In genomic region chr5:173625261-173625660, GRCh38 we compare ENCODE assay signal across 28 cellular contexts. TPM values are rescaled to one million over a fixed set of nuclear protein-coding genes. Genes with fewer than 3 reads are reported as not detected.
DNase-seq lines count a peak whose midpoint lies in the region; ATAC-seq, FAIRE-seq and TF ChIP-seq lines count a peak whose summit lies in the region.
"Had no signal": no experiment of that assay in that cellular context is flagged by ENCODE, and none has a peak within 500 bp of the region (broad histone marks: within the 10 kb centered on the region; RNA-seq: fewer than 3 reads in every experiment).

No MANE protein-coding gene starts in this region.

- H3K36me3 Mint-ChIP-seq in brain (no peaks in the 10 kb centered on the region), osteocyte (ENCODE audit: unreplicated experiment) (no peaks in the 10 kb centered on the region)
- no peaks in the 10 kb centered on the region for H3K36me3 Mint-ChIP-seq in activated CD4-positive, alpha-beta memory T cell treated with anti-CD3 and anti-CD28 coated beads for 36 hours
- H3K36me3 Mint-ChIP-seq: naive thymus-derived CD4-positive, alpha-beta T cell had no signal

- no peak overlapping the region for H3K9ac ChIP-seq in HepG2 (ENCODE audit: insufficient read depth, low read depth, low read length)
- H3K9ac ChIP-seq: BLaER1 had no signal

- no peak overlapping the region for H2AFZ ChIP-seq in HepG2 (ENCODE audit: low read length)

- H3K27me3 ChIP-seq in HepG2 (ENCODE audit: control insufficient read depth in 1 of 2, insufficient read depth in 2 of 2, low read length in 2 of 2) = peaks cover 0 to 1% of the 10 kb centered on the region in 2 experiments; a peak in 2 of 5 replicates
- no peaks in the 10 kb centered on the region for H3K27me3 ChIP-seq in right lobe of liver
- H3K27me3 ChIP-seq: BLaER1, cardiac muscle cell, heart left ventricle, pancreas, Peyer's patch, SJSA1 had no signal

- POLR2A ChIA-PET in HepG2 (lab: Yijun Ruan, JAX) = no interaction called here
- POLR2A ChIA-PET in activated CD4-positive, alpha-beta memory T cell treated with anti-CD3 and anti-CD28 coated beads for 36 hours (lab: Charles Lee) = no interaction called here

- H4K20me1 ChIP-seq in HepG2 (ENCODE audit: insufficient read depth, low read length) = no peaks in the 10 kb centered on the region
- H4K20me1 ChIP-seq: BLaER1 had no signal

- no peaks in the 10 kb centered on the region for H3K79me2 ChIP-seq in HepG2 (ENCODE audit: insufficient read depth, low read length)

- TF ChIP-seq CTCF in HepG2 (CRISPR knock-in tag; IDR thresholded peaks at IDR 0.05) (no peak), right lobe of liver (IDR thresholded peaks at IDR 0.05) (no peak), brain (conservative IDR thresholded peaks at IDR 0.05) (no peak), osteocyte (IDR thresholded peaks at IDR 0.05) (no peak)

- 21% methylated on average over 3 of the region's 3 CpGs for WGBS in HepG2 (ENCODE audit: low lambda C conversion rate)
- WGBS in right lobe of liver (ENCODE audit: insufficient coverage, low coverage, low lambda C conversion rate, missing lambda C conversion rate) = 89% methylated on average over 3 of the region's 3 CpGs

- in situ Hi-C loops in HepG2 (cut with HindIII; ENCODE audit: extremely low pct_ligation_motif_present, low pct_unique_long_range_greater_than_20kb) = no loop called here

- no peak for TF ChIP-seq RAD21 in HepG2 (CRISPR knock-in tag; IDR thresholded peaks at IDR 0.05)

- CTCF ChIA-PET in HepG2 (lab: Yijun Ruan, JAX; ENCODE audit: low intra/inter-chr PET ratio, low total read pairs) = no interaction called here
- CTCF ChIA-PET in activated CD4-positive, alpha-beta memory T cell treated with anti-CD3 and anti-CD28 coated beads for 36 hours (lab: Charles Lee) = interaction anchor here (0.8 kb wide), 1 partner anchor 687 kb away, joined by 3 read pairs; no protein-coding TSS in a partner anchor

- H3K4me3 ChIP-seq in HepG2 (replicated peaks in 1 of 3; ENCODE audit: insufficient read depth in 1 of 3, low read depth in 2 of 3, low read length in 3 of 3) (no peak overlapping the region; a peak in 1 of 6 replicates), right lobe of liver (no peak overlapping the region)
- H3K4me3 ChIP-seq: BLaER1, cardiac muscle cell, heart left ventricle, pancreas, Peyer's patch, SJSA1 had no signal

- peaks cover 7% of the 10 kb centered on the region for H3K27me3 Mint-ChIP-seq in brain
- H3K27me3 Mint-ChIP-seq in osteocyte (ENCODE audit: unreplicated experiment) = peaks cover 9% of the 10 kb centered on the region
- peaks cover 1% of the 10 kb centered on the region for H3K27me3 Mint-ChIP-seq in activated CD4-positive, alpha-beta memory T cell treated with anti-CD3 and anti-CD28 coated beads for 36 hours

- ATAC-seq in HepG2 = no peak
- ATAC-seq in right lobe of liver = no peak
- no peak for ATAC-seq in GM19463 (IDR thresholded peaks at IDR 0.05; ENCODE audit: unreplicated experiment)
- ATAC-seq: activated T-cell treated with anti-CD3 and anti-CD28 coated beads, Interleukin-2, amount 50 U/mL, for 4 hours; naive thymus-derived CD4-positive, alpha-beta T cell; sciatic nerve had no signal

- H3K4me2 ChIP-seq in HepG2 (ENCODE audit: low read depth, low read length) = peak overlapping the region; percentile 52
- H3K4me2 ChIP-seq: BLaER1 had no signal

- TF ChIP-seq EP300 in HepG2 (IDR thresholded peaks at IDR 0.05; ENCODE audit: low read depth in 2 of 2, low read length in 2 of 2) (no peak), HepG2 (CRISPR knock-in tag; IDR thresholded peaks at IDR 0.05; ENCODE audit: borderline replicate concordance) (no peak)

- H3K4me3 Mint-ChIP-seq in brain = no peak overlapping the region
- no peak overlapping the region for H3K4me3 Mint-ChIP-seq in osteocyte (ENCODE audit: unreplicated experiment)
- H3K4me3 Mint-ChIP-seq in activated CD4-positive, alpha-beta memory T cell treated with anti-CD3 and anti-CD28 coated beads for 36 hours = no peak overlapping the region
- H3K4me3 Mint-ChIP-seq: activated T-cell treated with anti-CD3 and anti-CD28 coated beads, Interleukin-2, amount 50 U/mL, for 4 hours; naive thymus-derived CD4-positive, alpha-beta T cell; T-helper 1 cell treated with Interleukin-12 subunit alpha and Interleukin-12 subunit beta and Interleukin-4 antibody, amounts not matched to agents 30 μg/mL and 1 μg/mL, for 36 hours had no signal

- peaks cover 0 to 7% (median 0%) of the 10 kb centered on the region in 5 experiments for H3K9me3 Mint-ChIP-seq in brain
- no peaks in the 10 kb centered on the region for H3K9me3 Mint-ChIP-seq in osteocyte (ENCODE audit: unreplicated experiment)
- no peaks in the 10 kb centered on the region for H3K9me3 Mint-ChIP-seq in activated CD4-positive, alpha-beta memory T cell treated with anti-CD3 and anti-CD28 coated beads for 36 hours
- H3K9me3 Mint-ChIP-seq: activated T-cell treated with anti-CD3 and anti-CD28 coated beads, Interleukin-2, amount 50 U/mL, for 4 hours; naive thymus-derived CD4-positive, alpha-beta T cell; T-helper 1 cell treated with Interleukin-12 subunit alpha and Interleukin-12 subunit beta and Interleukin-4 antibody, amounts not matched to agents 30 μg/mL and 1 μg/mL, for 36 hours had no signal

- peaks cover 87% of the 10 kb centered on the region for H3K4me1 ChIP-seq in HepG2 (ENCODE audit: insufficient read depth, low read length)
- H3K4me1 ChIP-seq in right lobe of liver = peaks cover 0 to 23% (median 8%) of the 10 kb centered on the region in 4 donors
- H3K4me1 ChIP-seq: BLaER1, pancreas, Peyer's patch, SJSA1 had no signal

- intact Hi-C loops in HepG2 (cut with micrococcal nuclease; ENCODE audit: unreplicated experiment) = no loop called here
- intact Hi-C loops in right lobe of liver (cut with DNase I) = loop anchor here in 1 of 2 donors (10.0 kb wide), 1 partner anchor 200 kb away; no protein-coding TSS in a partner anchor
- intact Hi-C loops in activated CD4-positive, alpha-beta memory T cell treated with anti-CD3 and anti-CD28 coated beads for 36 hours (cut with micrococcal nuclease) = no loop called here

- H3K9me3 ChIP-seq in HepG2 (ENCODE audit: low read length) = no peaks in the 10 kb centered on the region
- no peaks in the 10 kb centered on the region for H3K9me3 ChIP-seq in right lobe of liver
- H3K9me3 ChIP-seq: BLaER1, heart left ventricle, pancreas, Peyer's patch, SJSA1 had no signal

- H3K27ac ChIP-seq in HepG2 (ENCODE audit: extremely low read length, insufficient read depth, low read length) = no peak overlapping the region
- no peak overlapping the region for H3K27ac ChIP-seq in right lobe of liver
- H3K27ac ChIP-seq: BLaER1, cardiac muscle cell, pancreas, SJSA1 had no signal

- H3K36me3 ChIP-seq in HepG2 (replicated peaks in 1 of 2; ENCODE audit: control insufficient read depth in 1 of 2, insufficient read depth in 2 of 2, low read length in 2 of 2) (no peaks in the 10 kb centered on the region), right lobe of liver (no peaks in the 10 kb centered on the region)
- H3K36me3 ChIP-seq: BLaER1, cardiac muscle cell, heart left ventricle, pancreas, Peyer's patch, SJSA1 had no signal

- H3K27ac Mint-ChIP-seq in brain (peak overlapping the region; percentile 58 to 96 (median 88)), osteocyte (ENCODE audit: unreplicated experiment) (peak overlapping the region; percentile 34)
- H3K27ac Mint-ChIP-seq in activated CD4-positive, alpha-beta memory T cell treated with anti-CD3 and anti-CD28 coated beads for 36 hours = no peak overlapping the region
- H3K27ac Mint-ChIP-seq: T-helper 1 cell treated with Interleukin-12 subunit alpha and Interleukin-12 subunit beta and Interleukin-4 antibody, amounts not matched to agents 30 μg/mL and 1 μg/mL, for 36 hours had no signal

- TF ChIP-seq POLR2A in HepG2 (IDR thresholded peaks at IDR 0.05; ENCODE audit: insufficient read depth in 1 of 2, low read depth in 2 of 2, low read length in 2 of 2) (no peak), right lobe of liver (IDR thresholded peaks at IDR 0.05) (no peak)

- DNase-seq in HepG2 (ENCODE audit: low spot score) = no peak
- DNase-seq in right lobe of liver = no peak
- DNase-seq in osteocyte (ENCODE audit: extremely low spot score, unreplicated experiment) = no peak
- DNase-seq in NCI-H2171 treated with DMSO at 0.1 percent for 48 hours (lab: John Stamatoyannopoulos, UW) = no peak
- no peak for DNase-seq in NCI-H2171 (lab: John Stamatoyannopoulos, UW)
- no peak for DNase-seq in activated CD4-positive, alpha-beta memory T cell treated with anti-CD3 and anti-CD28 coated beads for 36 hours
- DNase-seq: activated naive CD4-positive, alpha-beta T cell treated with Interleukin-2 at 50 U/mL for 16 hours; activated T-cell treated with anti-CD3 and anti-CD28 coated beads, Interleukin-2, amount 50 U/mL, for 4 hours; COR-L47; DMS79; GF-D8; mesendoderm; naive thymus-derived CD4-positive, alpha-beta T cell; NCI-H146; NCI-H510A; pancreas; Peyer's patch had no signal

- H3K4me1 Mint-ChIP-seq in brain (peaks cover 60% of the 10 kb centered on the region), osteocyte (ENCODE audit: unreplicated experiment) (peaks cover 24% of the 10 kb centered on the region)
- no peaks in the 10 kb centered on the region for H3K4me1 Mint-ChIP-seq in activated CD4-positive, alpha-beta memory T cell treated with anti-CD3 and anti-CD28 coated beads for 36 hours (ENCODE audit: low read depth)

- FAIRE-seq in HepG2 (lab: Jason Lieb, UNC) = no peak
- FAIRE-seq: endothelial cell of umbilical vein, H54, HTR-8/SVneo, pancreas had no signal

- BruUV-seq in HepG2 (replicated peaks; lab: Mats Ljungman, UMichigan) = no TSS peak

RNA-seq across cellular contexts. Expression of gene BOD1, which starts 8.8 kb away (rescaled TPM):
- total RNA-seq in HepG2 (2016; rRNA removed; fragmentation: Illumina TruSeq; extraction: Trizol) (103 and 107 TPM in 2 replicates), right lobe of liver (10 to 100 TPM; 15.3 to 24.3 (median 19.2) TPM), osteocyte (64.6 and 70.7 TPM in 2 replicates)
- total RNA-seq in HepG2 (2016; cell fraction: cytosol; rRNA removed; fragmentation: Illumina TruSeq; extraction: Trizol; ENCODE audit: low read depth) = 294 and 338 TPM in 2 replicates
- total RNA-seq in HepG2 (2016; cell fraction: insoluble cytoplasmic fraction; rRNA removed; fragmentation: Illumina TruSeq; extraction: Trizol) = 97.4 and 104 TPM in 2 replicates
- total RNA-seq in HepG2 (2016; cell fraction: membrane; rRNA removed; fragmentation: Illumina TruSeq; extraction: Trizol) = 322 and 357 TPM in 2 replicates
- total RNA-seq in HepG2 (2016; cell fraction: nucleus; rRNA removed; fragmentation: Illumina TruSeq; extraction: Trizol) = 52.9 and 56.3 TPM in 2 replicates
- polyA plus RNA-seq in HepG2 (2011; rRNA removed) (68.6 and 81.5 TPM in 2 replicates), brain (ENCODE audit: insufficient read depth, low read depth, low replicate concordance) (60.0 TPM)
- polyA plus RNA-seq in HepG2 (2011; cell fraction: cytosol; rRNA removed) = 64.4 and 81.3 TPM in 2 replicates
- polyA plus RNA-seq in HepG2 (2011; cell fraction: nucleus; rRNA removed) = 46.1 and 59.4 TPM in 2 replicates
- polyA plus RNA-seq in HepG2 (2012) = 97.1 and 100 TPM in 2 replicates
- polyA plus RNA-seq in HepG2 (2016; cell fraction: cytosol; fragmentation: Illumina TruSeq; extraction: Trizol; ENCODE audit: low read depth) = 345 and 348 TPM in 2 replicates
- polyA plus RNA-seq in HepG2 (2016; cell fraction: insoluble cytoplasmic fraction; fragmentation: Illumina TruSeq; extraction: Trizol; ENCODE audit: low read depth) = 95.3 and 104 TPM in 2 replicates
- polyA plus RNA-seq in HepG2 (2016; cell fraction: membrane; fragmentation: Illumina TruSeq; extraction: Trizol; ENCODE audit: low read depth) = 290 and 313 TPM in 2 replicates
- 82.4 and 85.5 TPM in 2 replicates for polyA plus RNA-seq in HepG2 (2016; cell fraction: nucleus; fragmentation: Illumina TruSeq; extraction: Trizol; ENCODE audit: insufficient read depth, low read depth)
- polyA minus RNA-seq in HepG2 (2011; rRNA and poly(A)+ RNA removed; ENCODE audit: low replicate concordance) = 36.5 and 45.8 TPM in 2 replicates
- 34.5 and 35.2 TPM in 2 replicates for polyA minus RNA-seq in HepG2 (2011; cell fraction: cytosol; rRNA and poly(A)+ RNA removed)
- 47.1 and 52.1 TPM in 2 replicates for polyA minus RNA-seq in HepG2 (2011; cell fraction: nucleus; rRNA and poly(A)+ RNA removed)
- total RNA-seq in activated CD4-positive, alpha-beta memory T cell treated with anti-CD3 and anti-CD28 coated beads for 36 hours = 10 to 100 TPM; 23.9 to 28.6 TPM
